Comparison of ENCODE assay signal across 1 cellular context in genomic region chr18:6355789-6356589, GRCh38.
TF ChIP-seq lines count a peak whose summit lies in the region.

No MANE protein-coding gene starts in this region.

TF ChIP-seq in GM12878, 131 proteins besides CTCF, POLR2A, EP300 and RAD21 (continued from another document):
- TF ChIP-seq, protein P1, sequence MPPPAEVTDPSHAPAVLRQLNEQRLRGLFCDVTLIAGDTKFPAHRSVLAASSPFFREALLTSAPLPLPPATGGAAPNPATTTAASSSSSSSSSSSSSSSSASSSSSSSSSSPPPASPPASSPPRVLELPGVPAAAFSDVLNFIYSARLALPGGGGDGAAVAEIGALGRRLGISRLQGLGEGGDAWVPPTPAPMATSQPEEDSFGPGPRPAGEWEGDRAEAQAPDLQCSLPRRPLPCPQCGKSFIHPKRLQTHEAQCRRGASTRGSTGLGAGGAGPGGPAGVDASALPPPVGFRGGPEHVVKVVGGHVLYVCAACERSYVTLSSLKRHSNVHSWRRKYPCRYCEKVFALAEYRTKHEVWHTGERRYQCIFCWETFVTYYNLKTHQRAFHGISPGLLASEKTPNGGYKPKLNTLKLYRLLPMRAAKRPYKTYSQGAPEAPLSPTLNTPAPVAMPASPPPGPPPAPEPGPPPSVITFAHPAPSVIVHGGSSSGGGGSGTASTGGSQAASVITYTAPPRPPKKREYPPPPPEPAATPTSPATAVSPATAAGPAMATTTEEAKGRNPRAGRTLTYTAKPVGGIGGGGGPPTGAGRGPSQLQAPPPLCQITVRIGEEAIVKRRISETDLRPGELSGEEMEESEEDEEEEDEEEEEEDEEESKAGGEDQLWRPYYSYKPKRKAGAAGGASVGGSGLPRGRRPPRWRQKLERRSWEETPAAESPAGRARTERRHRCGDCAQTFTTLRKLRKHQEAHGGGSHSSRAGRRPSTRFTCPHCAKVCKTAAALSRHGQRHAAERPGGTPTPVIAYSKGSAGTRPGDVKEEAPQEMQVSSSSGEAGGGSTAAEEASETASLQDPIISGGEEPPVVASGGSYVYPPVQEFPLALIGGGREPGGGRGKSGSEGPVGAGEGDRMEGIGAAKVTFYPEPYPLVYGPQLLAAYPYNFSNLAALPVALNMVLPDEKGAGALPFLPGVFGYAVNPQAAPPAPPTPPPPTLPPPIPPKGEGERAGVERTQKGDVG (CRISPR knock-in tag; IDR thresholded peaks at IDR 0.05) = no peak
- TF ChIP-seq SP1 (IDR thresholded peaks at IDR 0.05; ENCODE audit: low read depth, low read length) (no peak), POLR2AphosphoS2 (IDR thresholded peaks at IDR 0.05; ENCODE audit: low read depth, low read length) (no peak), YY1 (IDR thresholded peaks at IDR 0.05; ENCODE audit: low read depth, low read length) (peak; percentile 41), ZSCAN29 (IDR thresholded peaks at IDR 0.05) (no peak), IKZF1 (conservative IDR thresholded peaks at IDR 0.05) (no peak), EED (IDR thresholded peaks at IDR 0.05; ENCODE audit: low read depth) (no peak), CREB1 (IDR thresholded peaks at IDR 0.05; ENCODE audit: low read depth) (peak; percentile 72; the same call in 1 of the 2 replicates), PAX5 (IDR thresholded peaks at IDR 0.05; ENCODE audit: borderline replicate concordance, low read depth, low read length) (no peak), TCF3 (IDR thresholded peaks at IDR 0.05; ENCODE audit: borderline replicate concordance, insufficient read depth, low read depth, low read length) (no peak), MTA3 (IDR thresholded peaks at IDR 0.05; ENCODE audit: borderline replicate concordance, low read length) (no peak), RUNX3 (IDR thresholded peaks at IDR 0.05; ENCODE audit: low read length) (peak; percentile 43; the same call in 1 of the 2 replicates), JUNB (IDR thresholded peaks at IDR 0.05) (peak; percentile 87), FOXK2 (IDR thresholded peaks at IDR 0.05) (no peak), BCL3 (IDR thresholded peaks at IDR 0.05; ENCODE audit: borderline replicate concordance, insufficient read depth, low read depth, low read length, poor library complexity, severe bottlenecking) (peak; percentile 12), CBFB (IDR thresholded peaks at IDR 0.05; ENCODE audit: low read depth) (no peak), CBX3 (IDR thresholded peaks at IDR 0.05; ENCODE audit: borderline replicate concordance, low read depth) (no peak)
